Comparison of ENCODE assay signal across 11 cellular contexts in genomic region chr1:118986291-118986838, GRCh38. TPM values are rescaled to one million over a fixed set of nuclear protein-coding genes. Genes with fewer than 3 reads are reported as not detected.
A peak's percentile ranks its signal among the peaks of the same experiment; 100 is the strongest.
DNase-seq lines count a peak whose midpoint lies in the region; ATAC-seq and TF ChIP-seq lines count a peak whose summit lies in the region.
"Had no signal": no experiment of that assay in that cellular context is flagged by ENCODE, and none has a peak within 500 bp of the region (broad histone marks: within the 10 kb centered on the region; RNA-seq: fewer than 3 reads in every experiment).

No MANE protein-coding gene starts in this region.

- peak overlapping the region; percentile 67 for H3K4me3 ChIP-seq in BJ (ENCODE audit: low read depth, low read length)
- H3K4me3 ChIP-seq in coronary artery = peak overlapping the region; percentile 73
- H3K4me3 ChIP-seq in naive thymus-derived CD4-positive, alpha-beta T cell (ENCODE audit: low read length) = no peak overlapping the region

- H3K36me3 ChIP-seq in BJ (ENCODE audit: control insufficient read depth, insufficient read depth, low read length) = no peaks in the 10 kb centered on the region
- H3K36me3 ChIP-seq in naive thymus-derived CD4-positive, alpha-beta T cell (ENCODE audit: control insufficient read depth in 2 of 3, insufficient read depth in 3 of 3, low read length in 3 of 3) = no peaks in the 10 kb centered on the region

- no peaks in the 10 kb centered on the region for H3K9me3 ChIP-seq in naive thymus-derived CD4-positive, alpha-beta T cell (ENCODE audit: control insufficient read depth in 2 of 3, low read length in 3 of 3)
- H3K9me3 ChIP-seq: Caco-2 had no signal

- CTCF ChIA-PET in BJ (lab: Yijun Ruan, JAX) = interaction anchor here (1.5 to 1.9 kb wide), 3 partner anchors 9 to 14 kb away, joined by 3 to 8 read pairs (median 4); no protein-coding TSS in a partner anchor
- CTCF ChIA-PET in naive thymus-derived CD4-positive, alpha-beta T cell (lab: Charles Lee) = no interaction called here

- DNase-seq in BJ (ENCODE audit: low read depth) (no peak), GM20000 (ENCODE audit: low spot score) (peak; percentile 25), coronary artery (ENCODE audit: low spot score) (no peak), hippocampal formation (lab: John Stamatoyannopoulos, UW) (no peak), D341Med (ENCODE audit: low spot score) (no peak)
- DNase-seq in naive thymus-derived CD4-positive, alpha-beta T cell = no peak
- DNase-seq in activated effector memory CD4-positive, alpha-beta T cell treated with Interleukin-2 at 50 U/mL for 16 hours = no peak
- DNase-seq: Caco-2, cerebellar nuclear complex, NCI-H510A had no signal

- H3K27ac ChIP-seq in coronary artery = no peak overlapping the region
- H3K27ac ChIP-seq in naive thymus-derived CD4-positive, alpha-beta T cell (ENCODE audit: low read depth, low read length) = no peak overlapping the region

- H3K36me3 Mint-ChIP-seq in naive thymus-derived CD4-positive, alpha-beta T cell = peaks cover 0 to 13% (median 3%) of the 10 kb centered on the region in 5 donors

- no peaks in the 10 kb centered on the region for H3K4me1 ChIP-seq in naive thymus-derived CD4-positive, alpha-beta T cell (ENCODE audit: control insufficient read depth in 2 of 2, insufficient read depth in 2 of 2, low read length in 2 of 2)
- H3K4me1 ChIP-seq: Caco-2 had no signal

- peaks cover 85 to 98% (median 94%) of the 10 kb centered on the region in 5 donors for H3K27me3 Mint-ChIP-seq in naive thymus-derived CD4-positive, alpha-beta T cell

- TF ChIP-seq CTCF in BJ (IDR thresholded peaks at IDR 0.05; ENCODE audit: insufficient read depth, low read depth, low read length) (no peak), GM20000 (IDR thresholded peaks at IDR 0.05; ENCODE audit: extremely low read depth, missing control alignments) (no peak), coronary artery (IDR thresholded peaks at IDR 0.05) (no peak)

- H3K27ac Mint-ChIP-seq in naive thymus-derived CD4-positive, alpha-beta T cell = peak overlapping the region in 1 of 9 donors; percentile 77

- peaks cover 11 to 46% (median 34%) of the 10 kb centered on the region in 7 donors for H3K4me1 Mint-ChIP-seq in naive thymus-derived CD4-positive, alpha-beta T cell

- peak overlapping the region in 8 of 10 donors; percentile 8 to 82 (median 62) for H3K4me3 Mint-ChIP-seq in naive thymus-derived CD4-positive, alpha-beta T cell

- peaks cover 1% of the 10 kb centered on the region for H3K27me3 ChIP-seq in BJ (ENCODE audit: control insufficient read depth, insufficient read depth, low read length)
- peaks cover 4 to 23% of the 10 kb centered on the region in 2 donors for H3K27me3 ChIP-seq in naive thymus-derived CD4-positive, alpha-beta T cell (ENCODE audit: control insufficient read depth in 2 of 2, insufficient read depth in 2 of 2, low read length in 2 of 2)

- POLR2A ChIA-PET in BJ (lab: Charles Lee) = interaction anchor here (0.6 kb wide), 2 partner anchors 54 to 94 kb away, joined by 3 read pairs; no protein-coding TSS in a partner anchor
- POLR2A ChIA-PET in naive thymus-derived CD4-positive, alpha-beta T cell (lab: Charles Lee) = no interaction called here

- ATAC-seq in naive thymus-derived CD4-positive, alpha-beta T cell = no peak
- ATAC-seq in HG03280 (IDR thresholded peaks at IDR 0.05; ENCODE audit: unreplicated experiment) = no peak

- H3K9me3 Mint-ChIP-seq in naive thymus-derived CD4-positive, alpha-beta T cell = peaks cover 0 to 62% (median 11%) of the 10 kb centered on the region in 11 donors

- intact Hi-C loops in naive thymus-derived CD4-positive, alpha-beta T cell (cut with micrococcal nuclease) = no loop called here

RNA-seq across cellular contexts. Expression of gene TBX15, which starts 1.8 kb away (rescaled TPM):
- polyA plus RNA-seq in BJ (2011; rRNA removed) = 14.8 and 16.0 TPM in 2 replicates
- 18.0 and 28.7 TPM in 2 replicates for polyA minus RNA-seq in BJ (2011; rRNA and poly(A)+ RNA removed)
- total RNA-seq in naive thymus-derived CD4-positive, alpha-beta T cell = not detected
- polyA plus RNA-seq in naive thymus-derived CD4-positive, alpha-beta T cell = not detected

Comparison
In these comparisons a context has a peak if more than half of its experiments do, and no peak if none do; other contexts are left out.
1. RNA of gene TBX15, which starts 1.8 kb away (polyA plus RNA-seq): 14.8 to 16.0 TPM in BJ; not detected in naive thymus-derived CD4-positive, alpha-beta T cell; every median in the first group is over 10 times any median in the second.